ENCODE assay signal across 13 cellular contexts in genomic region chr20:38833154-38833856, GRCh38. TPM values are rescaled to one million over a fixed set of nuclear protein-coding genes. Genes with fewer than 3 reads are reported as not detected.
DNase-seq lines count a peak whose midpoint lies in the region; ATAC-seq and TF ChIP-seq lines count a peak whose summit lies in the region.
"Had no signal": no experiment of that assay in that cellular context is flagged by ENCODE, and none has a peak within 500 bp of the region (broad histone marks: within the 10 kb centered on the region; RNA-seq: fewer than 3 reads in every experiment).

No MANE protein-coding gene starts in this region.

- WGBS in esophagus muscularis mucosa, result 81% methylated on average over 5 of the region's 5 CpGs

- intact Hi-C loops in dorsolateral prefrontal cortex (cut with DNase I), result no loop called here
- intact Hi-C loops in esophagus muscularis mucosa (cut with DNase I), result no loop called here

- H3K27ac ChIP-seq in BLaER1 (no peak overlapping the region), dorsolateral prefrontal cortex (peak overlapping the region in 45 of 59 donors; percentile 8 to 89 (median 56)), esophagus muscularis mucosa (replicated peaks in 1 of 4) (no peak overlapping the region)

- peaks cover 62% of the 10 kb centered on the region for H3K36me3 Mint-ChIP-seq in activated CD4-positive, alpha-beta memory T cell treated with anti-CD3 and anti-CD28 coated beads, Interleukin-2, amount 10 ng/mL, durations not matched to agents 7 days and 5 days (ENCODE audit: low read depth)

- no peaks in the 10 kb centered on the region for H3K9me3 Mint-ChIP-seq in activated CD4-positive, alpha-beta memory T cell treated with anti-CD3 and anti-CD28 coated beads, Interleukin-2, amount 10 ng/mL, durations not matched to agents 7 days and 5 days
- H3K9me3 Mint-ChIP-seq: WTC11 had no signal

- 0 out of 2 replicates have a peak, but pooled peaks cover 4% of the 10 kb centered on the region for H4K20me1 ChIP-seq in BLaER1

- no peaks in the 10 kb centered on the region for H3K27me3 ChIP-seq in BLaER1
- no peaks in the 10 kb centered on the region for H3K27me3 ChIP-seq in dorsolateral prefrontal cortex
- peaks cover 0 to 19% (median 0%) of the 10 kb centered on the region in 4 donors for H3K27me3 ChIP-seq in esophagus muscularis mucosa

- no peak overlapping the region for H3K4me3 Mint-ChIP-seq in activated CD4-positive, alpha-beta memory T cell treated with anti-CD3 and anti-CD28 coated beads, Interleukin-2, amount 10 ng/mL, durations not matched to agents 7 days and 5 days
- H3K4me3 Mint-ChIP-seq: WTC11 had no signal

- no peak for TF ChIP-seq EP300 in esophagus muscularis mucosa (IDR thresholded peaks at IDR 0.05)

- H3K36me3 ChIP-seq in BLaER1 (peaks cover 37% of the 10 kb centered on the region; the same call in 1 of the 2 replicates), esophagus muscularis mucosa (peaks cover 0 to 4% (median 0%) of the 10 kb centered on the region in 4 donors)

- peak overlapping the region; percentile 61 for H3K4me2 ChIP-seq in BLaER1

- ATAC-seq in HG02588 (IDR thresholded peaks at IDR 0.05; ENCODE audit: unreplicated experiment), result no peak
- ATAC-seq: esophagus mucosa, HepG2, WTC11 had no signal

- peaks cover 55% of the 10 kb centered on the region for H3K4me1 Mint-ChIP-seq in activated CD4-positive, alpha-beta memory T cell treated with anti-CD3 and anti-CD28 coated beads, Interleukin-2, amount 10 ng/mL, durations not matched to agents 7 days and 5 days

- no peak overlapping the region for H3K9ac ChIP-seq in BLaER1

- no peak for TF ChIP-seq CTCF in GM12865 (IDR thresholded peaks at IDR 0.05; ENCODE audit: insufficient read depth, low read depth, low read length, missing control alignments)
- TF ChIP-seq CTCF in dorsolateral prefrontal cortex (IDR thresholded peaks at IDR 0.05 in 54 of 56, conservative IDR thresholded peaks at IDR 0.05 in 2 of 56; ENCODE audit: low read depth in 1 of 56, partially characterized antibody in 56 of 56), result no peak
- TF ChIP-seq CTCF in esophagus muscularis mucosa (IDR thresholded peaks at IDR 0.05), result no peak

- H3K27ac Mint-ChIP-seq in activated CD4-positive, alpha-beta memory T cell treated with anti-CD3 and anti-CD28 coated beads, Interleukin-2, amount 10 ng/mL, durations not matched to agents 7 days and 5 days, result peak overlapping the region; percentile 63
- H3K27ac Mint-ChIP-seq: WTC11 had no signal

- H3K4me3 ChIP-seq in BLaER1 (no peak overlapping the region), GM12865 (ENCODE audit: low read depth, low read length) (no peak overlapping the region), dorsolateral prefrontal cortex (no peak overlapping the region), esophagus muscularis mucosa (no peak overlapping the region)

- no peaks in the 10 kb centered on the region for H3K9me3 ChIP-seq in BLaER1
- H3K9me3 ChIP-seq in esophagus muscularis mucosa, result no peaks in the 10 kb centered on the region

- CTCF ChIA-PET in activated CD4-positive, alpha-beta memory T cell treated with anti-CD3 and anti-CD28 coated beads, Interleukin-2, amount 10 ng/mL, durations not matched to agents 7 days and 5 days (lab: Charles Lee), result interaction anchor here (1.4 kb wide), 1 partner anchor 10 kb away, joined by 4 read pairs; no protein-coding TSS in a partner anchor

- POLR2A ChIA-PET in activated CD4-positive, alpha-beta memory T cell treated with anti-CD3 and anti-CD28 coated beads, Interleukin-2, amount 10 ng/mL, durations not matched to agents 7 days and 5 days (lab: Charles Lee), result interaction anchor here (0.8 to 2.3 kb wide), 6 partner anchors 10 to 60 kb away, joined by 3 to 7 read pairs (median 4); no protein-coding TSS in a partner anchor

- no peaks in the 10 kb centered on the region for H3K27me3 Mint-ChIP-seq in activated CD4-positive, alpha-beta memory T cell treated with anti-CD3 and anti-CD28 coated beads, Interleukin-2, amount 10 ng/mL, durations not matched to agents 7 days and 5 days

- H3K4me1 ChIP-seq in BLaER1 (peaks cover 12% of the 10 kb centered on the region), esophagus muscularis mucosa (peaks cover 0 to 17% (median 11%) of the 10 kb centered on the region in 4 donors)

- DNase-seq in GM12865 (ENCODE audit: low read depth) (peak; percentile 37), dorsolateral prefrontal cortex (no peak), esophagus muscularis mucosa (ENCODE audit: extremely low spot score) (no peak), epidermal melanocyte (ENCODE audit: insufficient read length, low spot score) (no peak), NCI-H2171 treated with DMSO at 0.1 percent for 48 hours (lab: John Stamatoyannopoulos, UW) (no peak)
- DNase-seq in activated CD4-positive, alpha-beta memory T cell treated with anti-CD3 and anti-CD28 coated beads, Interleukin-2, amount 10 ng/mL, durations not matched to agents 7 days and 5 days, result no peak
- DNase-seq: DMS79 treated with DMSO at 0.1 percent for 48 hours, NCI-H1105 treated with DMSO at 0.1 percent for 48 hours had no signal

- no peak for TF ChIP-seq POLR2A in esophagus muscularis mucosa (IDR thresholded peaks at IDR 0.05; ENCODE audit: low read depth)

RNA-seq across cellular contexts. Expression of gene PPP1R16B, which starts 27.8 kb away (rescaled TPM):
- total RNA-seq in activated CD4-positive, alpha-beta memory T cell treated with anti-CD3 and anti-CD28 coated beads, Interleukin-2, amount 10 ng/mL, durations not matched to agents 7 days and 5 days, result 100 to 1,000 TPM; 113 to 119 TPM
- total RNA-seq in dorsolateral prefrontal cortex (100 to 1,000 TPM; 104 to 181 (median 137) TPM), esophagus muscularis mucosa (10 to 100 TPM in 1 of 4 donors, 1 to 10 TPM in 3; 3.7 to 12.1 (median 6.8) TPM)

Comparison
In these comparisons a context has a peak if more than half of its experiments do, and no peak if none do; other contexts are left out.
1. H3K27ac ChIP-seq: peak in dorsolateral prefrontal cortex (45 of 59); none in BLaER1 (single experiment) and esophagus muscularis mucosa (0 of 4).
2. RNA of gene PPP1R16B, which starts 27.8 kb away (total RNA-seq): 104 to 181 TPM in dorsolateral prefrontal cortex and 113 to 119 TPM in activated CD4-positive, alpha-beta memory T cell treated with anti-CD3 and anti-CD28 coated beads, Interleukin-2, amount 10 ng/mL, durations not matched to agents 7 days and 5 days; 3.7 to 12.1 TPM in esophagus muscularis mucosa; every median in the first group is over 4 times any median in the second.